Comparison of ENCODE assay signal across 8 cellular contexts in the genomic region with DNA sequence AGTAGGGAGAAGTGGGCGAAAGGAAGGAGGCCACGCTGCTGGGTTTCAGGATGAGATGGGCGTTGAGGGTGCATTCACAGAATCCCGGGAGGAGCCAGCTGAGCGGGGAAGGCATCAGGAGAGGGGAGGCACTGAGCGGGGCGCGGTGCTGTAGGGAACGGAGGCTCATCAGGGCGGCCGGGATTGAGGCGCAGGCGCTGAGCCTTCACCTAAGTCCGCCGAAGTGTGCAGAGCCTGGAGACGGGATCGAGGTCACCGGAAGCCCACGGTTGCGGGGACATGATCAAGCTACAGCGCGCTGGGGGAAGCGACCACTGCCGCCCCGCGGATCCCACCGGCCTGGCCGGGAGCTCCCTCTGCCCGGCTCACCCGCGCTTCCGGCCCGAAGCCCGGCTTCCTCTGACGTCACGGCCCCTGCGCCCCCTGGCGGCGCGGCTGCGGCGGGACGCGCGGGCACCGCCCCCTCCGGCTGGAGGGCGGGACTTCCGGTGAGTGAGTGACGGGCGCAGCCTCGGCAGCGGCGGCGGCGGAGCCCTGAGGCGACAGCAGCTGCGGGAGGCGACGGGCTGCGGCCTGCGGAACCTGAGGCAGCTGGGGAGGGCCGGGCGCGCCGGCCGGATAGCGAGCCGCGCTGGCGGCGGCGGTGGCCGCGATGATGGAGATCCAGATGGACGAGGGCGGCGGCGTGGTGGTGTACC. TPM values are rescaled to one million over a fixed set of nuclear protein-coding genes. Genes with fewer than 3 reads are reported as not detected.
DNase-seq lines count a peak whose midpoint lies in the region; ATAC-seq, FAIRE-seq and TF ChIP-seq lines count a peak whose summit lies in the region.

A gene with protein sequence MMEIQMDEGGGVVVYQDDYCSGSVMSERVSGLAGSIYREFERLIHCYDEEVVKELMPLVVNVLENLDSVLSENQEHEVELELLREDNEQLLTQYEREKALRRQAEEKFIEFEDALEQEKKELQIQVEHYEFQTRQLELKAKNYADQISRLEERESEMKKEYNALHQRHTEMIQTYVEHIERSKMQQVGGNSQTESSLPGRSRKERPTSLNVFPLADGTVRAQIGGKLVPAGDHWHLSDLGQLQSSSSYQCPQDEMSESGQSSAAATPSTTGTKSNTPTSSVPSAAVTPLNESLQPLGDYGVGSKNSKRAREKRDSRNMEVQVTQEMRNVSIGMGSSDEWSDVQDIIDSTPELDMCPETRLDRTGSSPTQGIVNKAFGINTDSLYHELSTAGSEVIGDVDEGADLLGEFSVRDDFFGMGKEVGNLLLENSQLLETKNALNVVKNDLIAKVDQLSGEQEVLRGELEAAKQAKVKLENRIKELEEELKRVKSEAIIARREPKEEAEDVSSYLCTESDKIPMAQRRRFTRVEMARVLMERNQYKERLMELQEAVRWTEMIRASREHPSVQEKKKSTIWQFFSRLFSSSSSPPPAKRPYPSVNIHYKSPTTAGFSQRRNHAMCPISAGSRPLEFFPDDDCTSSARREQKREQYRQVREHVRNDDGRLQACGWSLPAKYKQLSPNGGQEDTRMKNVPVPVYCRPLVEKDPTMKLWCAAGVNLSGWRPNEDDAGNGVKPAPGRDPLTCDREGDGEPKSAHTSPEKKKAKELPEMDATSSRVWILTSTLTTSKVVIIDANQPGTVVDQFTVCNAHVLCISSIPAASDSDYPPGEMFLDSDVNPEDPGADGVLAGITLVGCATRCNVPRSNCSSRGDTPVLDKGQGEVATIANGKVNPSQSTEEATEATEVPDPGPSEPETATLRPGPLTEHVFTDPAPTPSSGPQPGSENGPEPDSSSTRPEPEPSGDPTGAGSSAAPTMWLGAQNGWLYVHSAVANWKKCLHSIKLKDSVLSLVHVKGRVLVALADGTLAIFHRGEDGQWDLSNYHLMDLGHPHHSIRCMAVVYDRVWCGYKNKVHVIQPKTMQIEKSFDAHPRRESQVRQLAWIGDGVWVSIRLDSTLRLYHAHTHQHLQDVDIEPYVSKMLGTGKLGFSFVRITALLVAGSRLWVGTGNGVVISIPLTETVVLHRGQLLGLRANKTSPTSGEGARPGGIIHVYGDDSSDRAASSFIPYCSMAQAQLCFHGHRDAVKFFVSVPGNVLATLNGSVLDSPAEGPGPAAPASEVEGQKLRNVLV (N-terminal part only) (plus strand): TSS at position 508 of the 698 bp plus-strand sequence. CDS start 145 bp downstream, at position 653.

- peak; percentile 73 to 100 for TF ChIP-seq CTCF in endothelial cell of umbilical vein (IDR thresholded peaks at IDR 0.05; ENCODE audit: extremely low read depth in 1 of 2, insufficient read depth in 1 of 2, low read depth in 1 of 2, low read length in 2 of 2)

- CTCF ChIA-PET in endothelial cell of umbilical vein (lab: Charles Lee): interaction anchor here (0.6 to 4.2 kb wide), 28 partner anchors 10 to 285 kb away, joined by 3 to 52 read pairs (median 4); a partner anchor contains a TSS

- intact Hi-C loops in endothelial cell of umbilical vein (cut with micrococcal nuclease): loop anchor here (1.0 to 10.0 kb wide), 5 partner anchors 28 to 329 kb away; a partner anchor contains a TSS

- peak; percentile 79 for ATAC-seq in GM21390 (IDR thresholded peaks at IDR 0.05; ENCODE audit: unreplicated experiment)

- peak within 1 kb of the TSS; percentile 80 for H3K4me2 ChIP-seq in endothelial cell of umbilical vein (ENCODE audit: insufficient read depth, low read length)

- no peaks in the 10 kb centered on the region for H3K9me3 ChIP-seq in HUES48 (ENCODE audit: control insufficient read depth, insufficient read depth, low read length)
- no peaks in the 10 kb centered on the region for H3K9me3 ChIP-seq in NT2/D1 (ENCODE audit: insufficient read depth, low read length)
- H3K9me3 ChIP-seq in endothelial cell of umbilical vein (replicated peaks; ENCODE audit: control insufficient read depth, insufficient read depth, low read length): no peaks in the 10 kb centered on the region
- no peaks in the 10 kb centered on the region for H3K9me3 ChIP-seq in mononuclear cell (ENCODE audit: low read depth, low read length)

- peaks cover 20% of the 10 kb centered on the region for H3K36me3 ChIP-seq in HUES48 (ENCODE audit: control insufficient read depth, insufficient read depth, low read length)
- H3K36me3 ChIP-seq in NT2/D1 (ENCODE audit: insufficient read depth, insufficient read length, low read length): peaks cover 38% of the 10 kb centered on the region
- H3K36me3 ChIP-seq in endothelial cell of umbilical vein (ENCODE audit: control insufficient read depth in 2 of 2, extremely low read depth in 1 of 2, insufficient read depth in 2 of 2, low read length in 2 of 2): peaks cover 3 to 9% of the 10 kb centered on the region in 2 experiments

- H3K4me1 ChIP-seq in HUES48 (ENCODE audit: control insufficient read depth, insufficient read depth, low read length) (peaks cover 10% of the 10 kb centered on the region), NT2/D1 (ENCODE audit: insufficient read depth, insufficient read length) (peaks cover 13% of the 10 kb centered on the region), endothelial cell of umbilical vein (ENCODE audit: control insufficient read depth, extremely low read depth, insufficient read depth, low read length) (peaks cover 12% of the 10 kb centered on the region), mononuclear cell (ENCODE audit: insufficient read depth, low read length) (peaks cover 33% of the 10 kb centered on the region)

- dilution Hi-C loops in endothelial cell of umbilical vein (cut with MboI; ENCODE audit: extremely low pct_ligation_motif_present, low sequenced_read_pairs): no loop called here

- no peaks in the 10 kb centered on the region for H3K27me3 ChIP-seq in HUES48 (ENCODE audit: control insufficient read depth, insufficient read depth, low read length)
- no peaks in the 10 kb centered on the region for H3K27me3 ChIP-seq in NT2/D1 (ENCODE audit: insufficient read depth, insufficient read length)
- no peaks in the 10 kb centered on the region for H3K27me3 ChIP-seq in endothelial cell of umbilical vein (ENCODE audit: control insufficient read depth in 2 of 2, insufficient read depth in 2 of 2, low read length in 2 of 2)
- no peaks in the 10 kb centered on the region for H3K27me3 ChIP-seq in mononuclear cell (ENCODE audit: insufficient read depth, low read length)

- H4K20me1 ChIP-seq in endothelial cell of umbilical vein (replicated peaks; ENCODE audit: control insufficient read depth, extremely low read depth, insufficient read depth, low read length): no peaks in the 10 kb centered on the region

- TSS peak; percentile 65 for BruUV-seq in endothelial cell of umbilical vein (replicated peaks; lab: Mats Ljungman, UMichigan)

- H3K9ac ChIP-seq in HUES48 (ENCODE audit: low read depth, low read length) (peak within 1 kb of the TSS; percentile 80), NT2/D1 (ENCODE audit: insufficient read length, low read depth) (peak within 1 kb of the TSS; percentile 99), endothelial cell of umbilical vein (replicated peaks; ENCODE audit: extremely low read depth, insufficient read depth, low read length) (peak within 1 kb of the TSS; percentile 79)

- peak within 1 kb of the TSS; percentile 92 for H3K4me3 ChIP-seq in HUES48 (ENCODE audit: low read depth, low read length)
- H3K4me3 ChIP-seq in NT2/D1 (ENCODE audit: insufficient read length, low read depth): peak within 1 kb of the TSS; percentile 100
- H3K4me3 ChIP-seq in endothelial cell of umbilical vein (replicated peaks in 1 of 3; ENCODE audit: insufficient read depth in 1 of 3, low read depth in 1 of 3, low read length in 3 of 3): peak within 1 kb of the TSS; percentile 39 to 82 (median 60)
- H3K4me3 ChIP-seq in mononuclear cell (ENCODE audit: low read length): peak within 1 kb of the TSS; percentile 81

- peak within 1 kb of the TSS; percentile 97 for H3K27ac ChIP-seq in HUES48 (ENCODE audit: low read depth, low read length)
- peak within 1 kb of the TSS; percentile 72 for H3K27ac ChIP-seq in endothelial cell of umbilical vein (ENCODE audit: insufficient read depth, low read depth, low read length)

- peak; percentile 94 for FAIRE-seq in endothelial cell of umbilical vein (lab: Jason Lieb, UNC)

- peaks cover 42% of the 10 kb centered on the region for H3K79me2 ChIP-seq in endothelial cell of umbilical vein (ENCODE audit: control insufficient read depth, insufficient read depth, low read length)

- H2AFZ ChIP-seq in endothelial cell of umbilical vein (ENCODE audit: low read depth, low read length): peak within 1 kb of the TSS; percentile 58

- POLR2A ChIA-PET in endothelial cell of umbilical vein (lab: Charles Lee): interaction anchor here (0.6 to 1.8 kb wide), 4 partner anchors 8 to 163 kb away, joined by 3 to 14 read pairs (median 5); a partner anchor contains a TSS

- H3K9me1 ChIP-seq in endothelial cell of umbilical vein (replicated peaks; ENCODE audit: control insufficient read depth, extremely low read depth, insufficient read depth, low read length): no peaks in the 10 kb centered on the region

- DNase-seq in D341Med (ENCODE audit: low spot score) (peak; percentile 98), NT2/D1 (ENCODE audit: low read depth, low spot score) (peak; percentile 85), endothelial cell of umbilical vein (ENCODE audit: low read depth, low spot score) (peak; percentile 95)
- DNase-seq in activated CD8-positive, alpha-beta memory T cell treated with anti-CD3 and anti-CD28 coated beads, Interleukin-2, amount 50 U/mL, for 4 hours: peak; percentile 94
- peak; percentile 90 to 93 for DNase-seq in stimulated activated CD8-positive, alpha-beta memory T cell treated with anti-CD3 and anti-CD28 coated beads, Interleukin-2, amount 100 ng/mL, for 48 hours (ENCODE audit: low read depth in 2 of 2)

- TF ChIP-seq POLR2A in endothelial cell of umbilical vein (IDR thresholded peaks at IDR 0.05; ENCODE audit: low read depth, low read length): peak; percentile 97

TF ChIP-seq in endothelial cell of umbilical vein, 7 proteins besides CTCF, POLR2A, EP300 and RAD21:
- peak; percentile 99 for TF ChIP-seq POLR2AphosphoS5 (IDR thresholded peaks at IDR 0.05; ENCODE audit: insufficient read depth, low read depth, low read length)
- TF ChIP-seq, protein P1, sequence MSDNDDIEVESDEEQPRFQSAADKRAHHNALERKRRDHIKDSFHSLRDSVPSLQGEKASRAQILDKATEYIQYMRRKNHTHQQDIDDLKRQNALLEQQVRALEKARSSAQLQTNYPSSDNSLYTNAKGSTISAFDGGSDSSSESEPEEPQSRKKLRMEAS (IDR thresholded peaks at IDR 0.05; ENCODE audit: insufficient read depth, insufficient read length): no peak

RNA-seq across cellular contexts. Expression of the gene that starts here (rescaled TPM):
- 92.2 and 95.0 TPM in 2 replicates for total RNA-seq in endothelial cell of umbilical vein
- polyA plus RNA-seq in endothelial cell of umbilical vein: 40.7 and 48.6 TPM in 2 replicates
- polyA plus RNA-seq in endothelial cell of umbilical vein (2011; cell fraction: cytosol; rRNA removed): 6.7 and 14.3 TPM in 2 replicates
- polyA plus RNA-seq in endothelial cell of umbilical vein (2011; cell fraction: nucleus; rRNA removed): 396 and 440 TPM in 2 replicates
- polyA plus RNA-seq in endothelial cell of umbilical vein (2012): 41.3 and 78.8 TPM in 2 replicates
- polyA minus RNA-seq in endothelial cell of umbilical vein: 46.6 and 91.8 TPM in 2 replicates
- polyA minus RNA-seq in endothelial cell of umbilical vein (2011; cell fraction: cytosol; rRNA and poly(A)+ RNA removed): 6.8 TPM
- 103 and 162 TPM in 2 replicates for polyA minus RNA-seq in endothelial cell of umbilical vein (2011; cell fraction: nucleus; rRNA and poly(A)+ RNA removed)
- 135 TPM for total RNA-seq in mononuclear cell

Comparison
In these comparisons a context has a peak if more than half of its experiments do, and no peak if none do; other contexts are left out.
1. Peak in every context shown above with its lines: DNase-seq, ATAC-seq, H3K4me3 ChIP-seq and H3K27ac ChIP-seq.